Comparison of ENCODE assay signal across 14 cellular contexts in the genomic region with DNA sequence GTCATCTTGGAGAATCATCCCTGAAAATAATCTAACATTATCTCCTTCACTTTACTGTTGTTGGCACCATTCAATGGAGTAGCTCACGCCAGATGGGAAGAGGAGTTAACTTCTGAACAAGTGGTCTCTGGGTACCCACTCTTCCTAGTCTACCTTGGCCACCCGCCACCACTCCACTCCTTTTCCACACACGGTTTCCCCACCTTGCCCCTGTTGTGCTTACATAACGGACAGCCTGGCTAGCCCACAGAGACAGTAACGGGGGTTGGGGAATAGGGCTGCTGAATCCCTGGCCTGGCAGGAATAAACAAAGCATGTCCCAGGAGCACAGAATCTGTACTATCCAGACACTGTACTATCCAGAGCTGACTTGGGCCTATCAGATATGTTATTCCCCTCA. TPM values are rescaled to one million over a fixed set of nuclear protein-coding genes. Genes with fewer than 3 reads are reported as not detected.
DNase-seq lines count a peak whose midpoint lies in the region; ATAC-seq and TF ChIP-seq lines count a peak whose summit lies in the region.
"Had no signal": no experiment of that assay in that cellular context is flagged by ENCODE, and none has a peak within 500 bp of the region (broad histone marks: within the 10 kb centered on the region; RNA-seq: fewer than 3 reads in every experiment).

No MANE protein-coding gene starts in this region.

- no peak for TF ChIP-seq POLR2A in esophagus muscularis mucosa (IDR thresholded peaks at IDR 0.05; ENCODE audit: low read depth)

- DNase-seq in CD8-positive, alpha-beta T cell, result no peak
- DNase-seq in HL-60 (ENCODE audit: low read depth in 1 of 2, low spot score in 1 of 2) (no peak), esophagus muscularis mucosa (ENCODE audit: extremely low spot score) (no peak), SK-N-DZ (ENCODE audit: low spot score) (no peak), NCI-H2227 (lab: John Stamatoyannopoulos, UW; ENCODE audit: unreplicated experiment) (no peak)
- DNase-seq: mammary epithelial cell, NCI-H1048, NCI-H2029 had no signal

- TF ChIP-seq EP300 in esophagus muscularis mucosa (IDR thresholded peaks at IDR 0.05), result no peak

- peak overlapping the region; percentile 9 for H3K9ac ChIP-seq in skeletal muscle satellite cell (ENCODE audit: low read depth, low read length)

- POLR2A ChIA-PET in CD8-positive, alpha-beta T cell (lab: Charles Lee), result interaction anchor here (1.0 to 6.4 kb wide), 3 partner anchors 12 to 23 kb away, joined by 3 to 72 read pairs (median 4); a partner anchor contains a TSS

- CTCF ChIA-PET in CD8-positive, alpha-beta T cell (lab: Charles Lee), result interaction anchor here (0.6 to 6.5 kb wide), 28 partner anchors 11 to 446 kb away, joined by 3 to 74 read pairs (median 6); a partner anchor contains a TSS

- 54% methylated on average over 5 of the region's 5 CpGs for WGBS in esophagus muscularis mucosa

- peaks cover 17% of the 10 kb centered on the region for H3K36me3 ChIP-seq in CD8-positive, alpha-beta T cell (ENCODE audit: insufficient read depth, low read length)
- peaks cover 38 to 65% (median 62%) of the 10 kb centered on the region in 4 donors for H3K36me3 ChIP-seq in esophagus muscularis mucosa
- H3K36me3 ChIP-seq in skeletal muscle satellite cell (ENCODE audit: insufficient read depth, low read length), result peaks cover 48% of the 10 kb centered on the region

- peaks cover 61% of the 10 kb centered on the region for H3K4me1 Mint-ChIP-seq in CD8-positive, alpha-beta T cell (ENCODE audit: low read depth)

- no peak for ATAC-seq in CD8-positive, alpha-beta T cell
- ATAC-seq in GM18873 (IDR thresholded peaks at IDR 0.05; ENCODE audit: low FRiP score, unreplicated experiment), result no peak

- H3K36me3 Mint-ChIP-seq in CD8-positive, alpha-beta T cell, result peaks cover 53% of the 10 kb centered on the region

- peak overlapping the region; percentile 64 for H3K27ac Mint-ChIP-seq in CD8-positive, alpha-beta T cell
- H3K27ac Mint-ChIP-seq: endodermal cell had no signal

- H3K27me3 Mint-ChIP-seq in CD8-positive, alpha-beta T cell (ENCODE audit: low read depth), result no peaks in the 10 kb centered on the region
- H3K27me3 Mint-ChIP-seq: naive B cell had no signal

- no peak overlapping the region for H3K4me3 ChIP-seq in CD8-positive, alpha-beta T cell (ENCODE audit: low read depth, low read length)
- H3K4me3 ChIP-seq in HL-60 (replicated peaks; ENCODE audit: insufficient read depth, low read length) (no peak overlapping the region), esophagus muscularis mucosa (no peak overlapping the region), skeletal muscle satellite cell (ENCODE audit: low read length) (no peak overlapping the region)
- H3K4me3 ChIP-seq: ascending aorta, thoracic aorta had no signal

- intact Hi-C loops in CD8-positive, alpha-beta T cell (cut with DNase I, micrococcal nuclease), result loop anchor here (5.0 kb wide), 2 partner anchors 42 to 128 kb away; no protein-coding TSS in a partner anchor
- intact Hi-C loops in esophagus muscularis mucosa (cut with DNase I), result loop anchor here (10.0 kb wide), 1 partner anchor 160 kb away; no protein-coding TSS in a partner anchor

- no peak overlapping the region for H3K27ac ChIP-seq in CD8-positive, alpha-beta T cell (ENCODE audit: low read depth, low read length)
- H3K27ac ChIP-seq in HL-60 (replicated peaks), result peak overlapping the region; percentile 76
- H3K27ac ChIP-seq in esophagus muscularis mucosa (replicated peaks in 1 of 4), result peak overlapping the region; percentile 52 to 74 (median 68)

- no peaks in the 10 kb centered on the region for H3K9me3 Mint-ChIP-seq in CD8-positive, alpha-beta T cell
- H3K9me3 Mint-ChIP-seq: endodermal cell, naive B cell had no signal

- no peak overlapping the region for H3K4me3 Mint-ChIP-seq in CD8-positive, alpha-beta T cell
- H3K4me3 Mint-ChIP-seq: endodermal cell had no signal

- no peak for TF ChIP-seq CTCF in CD8-positive, alpha-beta T cell (IDR thresholded peaks at IDR 0.05)
- TF ChIP-seq CTCF in HL-60 (IDR thresholded peaks at IDR 0.05; ENCODE audit: insufficient read depth, low read length), result no peak
- TF ChIP-seq CTCF in esophagus muscularis mucosa (IDR thresholded peaks at IDR 0.05), result no peak

- no peak overlapping the region for H3K4me2 ChIP-seq in skeletal muscle satellite cell (ENCODE audit: low read length)

- no peaks in the 10 kb centered on the region for H3K27me3 ChIP-seq in CD8-positive, alpha-beta T cell (ENCODE audit: insufficient read depth, low read length)
- no peaks in the 10 kb centered on the region for H3K27me3 ChIP-seq in HL-60 (ENCODE audit: insufficient read depth, poor library complexity, severe bottlenecking)
- no peaks in the 10 kb centered on the region for H3K27me3 ChIP-seq in esophagus muscularis mucosa
- no peaks in the 10 kb centered on the region for H3K27me3 ChIP-seq in skeletal muscle satellite cell (ENCODE audit: control insufficient read depth, insufficient read depth, low read length)
- H3K27me3 ChIP-seq: ascending aorta had no signal

- H3K9me3 ChIP-seq in CD8-positive, alpha-beta T cell (ENCODE audit: low read length), result no peaks in the 10 kb centered on the region
- H3K9me3 ChIP-seq in esophagus muscularis mucosa (no peaks in the 10 kb centered on the region), skeletal muscle satellite cell (replicated peaks; ENCODE audit: low read length) (no peaks in the 10 kb centered on the region)
- H3K9me3 ChIP-seq: ascending aorta, thoracic aorta had no signal

- peaks cover 55% of the 10 kb centered on the region for H3K4me1 ChIP-seq in CD8-positive, alpha-beta T cell (ENCODE audit: insufficient read depth, low read length)
- H3K4me1 ChIP-seq in esophagus muscularis mucosa (peaks cover 50 to 73% (median 58%) of the 10 kb centered on the region in 4 donors), skeletal muscle satellite cell (ENCODE audit: control insufficient read depth, insufficient read depth, low read length) (peaks cover 39% of the 10 kb centered on the region)

RNA-seq across cellular contexts. Expression of a gene that starts 3.6 kb away (rescaled TPM):
- 10 to 100 TPM; 23.9 to 27.8 TPM for total RNA-seq in CD8-positive, alpha-beta T cell
- 100 to 1,000 TPM; 405 to 422 (median 411) TPM for total RNA-seq in esophagus muscularis mucosa
- 186 and 268 TPM in 2 replicates for total RNA-seq in skeletal muscle satellite cell (2012; rRNA removed)
- polyA plus RNA-seq in SK-N-DZ (2014; cell fraction: cytosol; rRNA removed), result 164 and 175 TPM in 2 replicates
- polyA plus RNA-seq in SK-N-DZ (2014; cell fraction: nucleus; rRNA removed), result 91.7 and 100 TPM in 2 replicates

RNA-seq across cellular contexts. Expression of a gene that starts 12.1 kb away (rescaled TPM):
- 100 to 1,000 TPM; 316 to 336 TPM for total RNA-seq in CD8-positive, alpha-beta T cell
- total RNA-seq in esophagus muscularis mucosa, result 10 to 100 TPM; 29.5 to 54.5 (median 49.5) TPM
- 21.0 and 22.7 TPM in 2 replicates for total RNA-seq in skeletal muscle satellite cell (2012; rRNA removed)
- 31.5 and 37.4 TPM in 2 replicates for polyA plus RNA-seq in SK-N-DZ (2014; cell fraction: cytosol; rRNA removed)
- 28.4 and 34.2 TPM in 2 replicates for polyA plus RNA-seq in SK-N-DZ (2014; cell fraction: nucleus; rRNA removed)

RNA-seq across cellular contexts. Expression of a gene that starts 12.3 kb away (rescaled TPM):
- total RNA-seq in CD8-positive, alpha-beta T cell, result 10 to 100 TPM; 40.3 to 43.1 TPM
- total RNA-seq in esophagus muscularis mucosa, result 10 to 100 TPM; 18.3 to 29.7 (median 23.0) TPM
- 25.1 and 32.2 TPM in 2 replicates for total RNA-seq in skeletal muscle satellite cell (2012; rRNA removed)
- polyA plus RNA-seq in SK-N-DZ (2014; cell fraction: cytosol; rRNA removed), result 54.4 and 64.0 TPM in 2 replicates
- polyA plus RNA-seq in SK-N-DZ (2014; cell fraction: nucleus; rRNA removed), result 69.4 and 78.4 TPM in 2 replicates

RNA-seq across cellular contexts. Expression of a gene that starts 22.8 kb away (rescaled TPM):
- total RNA-seq in CD8-positive, alpha-beta T cell, result 100 to 1,000 TPM; 621 to 637 TPM
- total RNA-seq in esophagus muscularis mucosa, result 100 to 1,000 TPM; 133 to 173 (median 157) TPM
- total RNA-seq in skeletal muscle satellite cell (2012; rRNA removed), result 193 and 226 TPM in 2 replicates
- 618 and 705 TPM in 2 replicates for polyA plus RNA-seq in SK-N-DZ (2014; cell fraction: cytosol; rRNA removed)
- 1,335 and 1,788 TPM in 2 replicates for polyA plus RNA-seq in SK-N-DZ (2014; cell fraction: nucleus; rRNA removed)

RNA-seq across cellular contexts. Expression of a gene that starts 23.6 kb away (rescaled TPM):
- 10 to 100 TPM; 28.6 to 34.4 TPM for total RNA-seq in CD8-positive, alpha-beta T cell
- total RNA-seq in esophagus muscularis mucosa, result 10 to 100 TPM; 17.1 to 22.4 (median 18.8) TPM
- 24.6 and 27.7 TPM in 2 replicates for total RNA-seq in skeletal muscle satellite cell (2012; rRNA removed)
- 33.1 and 35.2 TPM in 2 replicates for polyA plus RNA-seq in SK-N-DZ (2014; cell fraction: cytosol; rRNA removed)
- 48.5 and 64.6 TPM in 2 replicates for polyA plus RNA-seq in SK-N-DZ (2014; cell fraction: nucleus; rRNA removed)

Comparison
In these comparisons a context has a peak if more than half of its experiments do, and no peak if none do; other contexts are left out.
1. RNA of a gene that starts 3.6 kb away (total RNA-seq): 405 to 422 TPM in esophagus muscularis mucosa; 23.9 to 27.8 TPM in CD8-positive, alpha-beta T cell; every median in the first group is over 10 times any median in the second.
2. RNA of a gene that starts 12.1 kb away (total RNA-seq): 316 to 336 TPM in CD8-positive, alpha-beta T cell; 29.5 to 54.5 TPM in esophagus muscularis mucosa; every median in the first group is over 4 times any median in the second.